In genomic region chr6:126339796-126340750, GRCh38 we compare ENCODE assay signal across 8 cellular contexts. TPM values are rescaled to one million over a fixed set of nuclear protein-coding genes. Genes with fewer than 3 reads are reported as not detected.
DNase-seq lines count a peak whose midpoint lies in the region; ATAC-seq and TF ChIP-seq lines count a peak whose summit lies in the region.

TSS of gene CENPW (plus strand) at chr6:126340115. CDS start at chr6:126340274, 159 bp downstream.

- H3K9me3 ChIP-seq in PC-9 (ENCODE audit: insufficient read depth, low read depth) = no peaks in the 10 kb centered on the region
- H3K9me3 ChIP-seq in esophagus muscularis mucosa = no peaks in the 10 kb centered on the region
- H3K9me3 ChIP-seq in muscle layer of duodenum (ENCODE audit: control insufficient read depth in 1 of 2, low read length in 2 of 2) = no peaks in the 10 kb centered on the region

- H2AFZ ChIP-seq in PC-9 = peak within 1 kb of the TSS; percentile 98

- TSS peak; percentile 74 for BruUV-seq in PC-9 (replicated peaks; lab: Mats Ljungman, UMichigan)

- H3F3A ChIP-seq in PC-9 (ENCODE audit: insufficient read depth, low read depth) = no peaks in the 10 kb centered on the region; the same call in 1 of the 2 replicates

- intact Hi-C loops in PC-9 (cut with micrococcal nuclease; ENCODE audit: unreplicated experiment) = loop anchor here (10.0 kb wide), 2 partner anchors 305 to 335 kb away; no protein-coding TSS in a partner anchor
- intact Hi-C loops in esophagus muscularis mucosa (cut with DNase I) = loop anchor here (5.0 kb wide), 1 partner anchor 777 kb away; the partner anchor contains the start of gene RSPO3

- no peaks in the 10 kb centered on the region for H3K9me2 ChIP-seq in PC-9 (ENCODE audit: insufficient read depth)

- peaks cover 49% of the 10 kb centered on the region for H3K79me2 ChIP-seq in PC-9 (ENCODE audit: low read depth)

- TF ChIP-seq EP300 in esophagus muscularis mucosa (IDR thresholded peaks at IDR 0.05) = no peak

- no peaks in the 10 kb centered on the region for H3K36me3 ChIP-seq in PC-9 (ENCODE audit: low read depth)
- no peaks in the 10 kb centered on the region for H3K36me3 ChIP-seq in esophagus muscularis mucosa
- H3K36me3 ChIP-seq in muscle layer of duodenum (ENCODE audit: control insufficient read depth in 1 of 2, insufficient read depth in 2 of 2, low read length in 2 of 2) = no peaks in the 10 kb centered on the region

- no peaks in the 10 kb centered on the region for H3K27me3 ChIP-seq in PC-9 (ENCODE audit: insufficient read depth, low read depth)
- H3K27me3 ChIP-seq in esophagus muscularis mucosa = no peaks in the 10 kb centered on the region
- no peaks in the 10 kb centered on the region for H3K27me3 ChIP-seq in muscle layer of duodenum (ENCODE audit: low read depth, low read length)

- no peak for TF ChIP-seq POLR2A in esophagus muscularis mucosa (IDR thresholded peaks at IDR 0.05; ENCODE audit: low read depth)

- H3K4me3 ChIP-seq in Jurkat, Clone E6-1 (ENCODE audit: low read length) = peak within 1 kb of the TSS; percentile 96
- H3K4me3 ChIP-seq in PC-9 (peak within 1 kb of the TSS; percentile 84), esophagus muscularis mucosa (peak within 1 kb of the TSS; percentile 58 to 72 (median 65)), muscle layer of duodenum (ENCODE audit: low read depth in 1 of 2, low read length in 2 of 2) (peak within 1 kb of the TSS; percentile 94 to 95)

- CTCF ChIA-PET in PC-9 (lab: Charles Lee) = no interaction called here

- TF ChIP-seq CTCF in PC-9 (conservative IDR thresholded peaks at IDR 0.05) (no peak), esophagus muscularis mucosa (IDR thresholded peaks at IDR 0.05) (no peak)

- peak within 1 kb of the TSS; percentile 99 for H3K4me2 ChIP-seq in PC-9

- POLR2A ChIA-PET in PC-9 (lab: Charles Lee; ENCODE audit: unreplicated experiment) = no interaction called here

- H3K4me1 ChIP-seq in PC-9 (replicated peaks; ENCODE audit: insufficient read depth) (peaks cover 30% of the 10 kb centered on the region), esophagus muscularis mucosa (peaks cover 5 to 16% (median 13%) of the 10 kb centered on the region in 4 donors), muscle layer of duodenum (ENCODE audit: control insufficient read depth in 1 of 2, insufficient read depth in 2 of 2, low read length in 2 of 2) (peaks cover 7 to 16% of the 10 kb centered on the region in 2 donors)

- peak within 1 kb of the TSS; percentile 39 for H3K27ac ChIP-seq in PC-9
- H3K27ac ChIP-seq in esophagus muscularis mucosa (replicated peaks in 1 of 4) = peak within 1 kb of the TSS; percentile 36 to 74 (median 57)
- H3K27ac ChIP-seq in muscle layer of duodenum (ENCODE audit: low read length) = peak within 1 kb of the TSS; percentile 76

- H4K20me1 ChIP-seq in PC-9 (ENCODE audit: insufficient read depth) = no peaks in the 10 kb centered on the region

- peak; percentile 92 for ATAC-seq in GM21723 (IDR thresholded peaks at IDR 0.05; ENCODE audit: unreplicated experiment)

- WGBS in esophagus muscularis mucosa = 2% methylated on average over 42 of the region's 48 CpGs

- peak; percentile 90 for DNase-seq in DMS79 treated with DMSO at 0.1 percent for 48 hours (lab: John Stamatoyannopoulos, UW)
- peak; percentile 82 for DNase-seq in Jurkat, Clone E6-1 (ENCODE audit: low read depth, low spot score)
- DNase-seq in PC-9 = peak; percentile 85 to 90
- DNase-seq in activated T-cell treated with anti-CD3 and anti-CD28 coated beads for 48 hours (ENCODE audit: low read depth) = peak; percentile 96
- DNase-seq in esophagus muscularis mucosa (ENCODE audit: extremely low spot score) = peak; percentile 99
- peak; percentile 94 for DNase-seq in stimulated activated CD8-positive, alpha-beta memory T cell treated with anti-CD3 and anti-CD28 coated beads, Interleukin-7, amount 100 ng/mL, for 24 hours (ENCODE audit: low read depth)

RNA-seq across cellular contexts. Expression of gene CENPW, which starts in this region (rescaled TPM):
- 222 TPM for polyA plus RNA-seq in Jurkat, Clone E6-1 (2012; ENCODE audit: insufficient read depth, insufficient read length)
- total RNA-seq in PC-9 (2021) (54.5 and 85.1 TPM in 2 replicates), esophagus muscularis mucosa (1 to 10 TPM in 2 of 4 donors, under 1 TPM in 1, not detected in 1; 0.83 to 4.2 (median 1.7) TPM)

Comparison
In these comparisons a context has a peak if more than half of its experiments do, and no peak if none do; other contexts are left out.
1. Peak in every context shown above with its lines: DNase-seq, ATAC-seq, H3K4me3 ChIP-seq and H3K27ac ChIP-seq.
2. RNA of gene CENPW (total RNA-seq): 54.5 to 85.1 TPM in PC-9; 0.83 to 4.2 TPM in esophagus muscularis mucosa; every median in the first group is over 10 times any median in the second.